ENCODE assay signal across 13 cellular contexts in genomic region chr6:487956-488355, GRCh38.
DNase-seq lines count a peak whose midpoint lies in the region.
"Had no signal": no experiment of that assay in that cellular context is flagged by ENCODE, and none has a peak within 500 bp of the region (broad histone marks: within the 10 kb centered on the region; RNA-seq: fewer than 3 reads in every experiment).

No MANE protein-coding gene starts in this region.

- H3K9me3 Mint-ChIP-seq in activated naive CD4-positive, alpha-beta T cell treated with anti-CD3 and anti-CD28 coated beads, Interleukin-2, amount 50 U/mL, for 24 hours = peaks cover 6% of the 10 kb centered on the region
- no peaks in the 10 kb centered on the region for H3K9me3 Mint-ChIP-seq in activated naive CD8-positive, alpha-beta T cell (ENCODE audit: low read depth)

- in situ Hi-C loops in G401 (cut with HindIII; ENCODE audit: low sequenced_read_pairs) = no loop called here

- H3K27ac Mint-ChIP-seq in activated naive CD4-positive, alpha-beta T cell treated with anti-CD3 and anti-CD28 coated beads, Interleukin-2, amount 50 U/mL, for 24 hours = peak overlapping the region; percentile 62
- H3K27ac Mint-ChIP-seq in activated naive CD8-positive, alpha-beta T cell = peak overlapping the region; percentile 88
- H3K27ac Mint-ChIP-seq: progenitor cell of endocrine pancreas had no signal

- H3K27me3 Mint-ChIP-seq in activated naive CD4-positive, alpha-beta T cell treated with anti-CD3 and anti-CD28 coated beads, Interleukin-2, amount 50 U/mL, for 24 hours = no peaks in the 10 kb centered on the region
- no peaks in the 10 kb centered on the region for H3K27me3 Mint-ChIP-seq in activated naive CD8-positive, alpha-beta T cell
- H3K27me3 Mint-ChIP-seq: progenitor cell of endocrine pancreas had no signal

- H3K27ac ChIP-seq in temporal lobe (ENCODE audit: low read depth, low read length) = peak overlapping the region; percentile 82
- H3K27ac ChIP-seq: uterus had no signal

- peak overlapping the region; percentile 64 for H3K4me3 Mint-ChIP-seq in activated naive CD4-positive, alpha-beta T cell treated with anti-CD3 and anti-CD28 coated beads, Interleukin-2, amount 50 U/mL, for 24 hours
- peak overlapping the region; percentile 76 for H3K4me3 Mint-ChIP-seq in activated naive CD8-positive, alpha-beta T cell

- H3K36me3 Mint-ChIP-seq in activated naive CD4-positive, alpha-beta T cell treated with anti-CD3 and anti-CD28 coated beads, Interleukin-2, amount 50 U/mL, for 24 hours = peaks cover 38% of the 10 kb centered on the region
- H3K36me3 Mint-ChIP-seq in activated naive CD8-positive, alpha-beta T cell = peaks cover 19% of the 10 kb centered on the region

- DNase-seq in activated naive CD4-positive, alpha-beta T cell treated with anti-CD3 and anti-CD28 coated beads, Interleukin-2, amount 50 U/mL, for 16 hours = no peak
- DNase-seq in inferior parietal cortex (ENCODE audit: extremely low spot score) (peak; percentile 71), G401 (ENCODE audit: low spot score) (no peak), NCI-H2196 treated with DMSO at 0.1 percent for 48 hours (lab: John Stamatoyannopoulos, UW; ENCODE audit: unreplicated experiment) (no peak), NCI-H1092 treated with DMSO at 0.1 percent for 48 hours (lab: John Stamatoyannopoulos, UW) (no peak)
- DNase-seq: KBM-7, NCI-H146, T-helper 9 cell, uterus had no signal

- peaks cover 82% of the 10 kb centered on the region for H3K4me1 Mint-ChIP-seq in activated naive CD4-positive, alpha-beta T cell treated with anti-CD3 and anti-CD28 coated beads, Interleukin-2, amount 50 U/mL, for 24 hours
- H3K4me1 Mint-ChIP-seq in activated naive CD8-positive, alpha-beta T cell (ENCODE audit: low read depth) = peaks cover 77% of the 10 kb centered on the region
